In genomic region chr2:85547089-85547858, GRCh38 we compare ENCODE assay signal across 11 cellular contexts. TPM values are rescaled to one million over a fixed set of nuclear protein-coding genes. Genes with fewer than 3 reads are reported as not detected.
DNase-seq lines count a peak whose midpoint lies in the region; ATAC-seq and TF ChIP-seq lines count a peak whose summit lies in the region.
"Had no signal": no experiment of that assay in that cellular context is flagged by ENCODE, and none has a peak within 500 bp of the region (broad histone marks: within the 10 kb centered on the region; RNA-seq: fewer than 3 reads in every experiment).

No MANE protein-coding gene starts in this region.

- H2AFZ ChIP-seq in DND-41 (ENCODE audit: low read depth, low read length), result no peak overlapping the region

- H3K4me3 Mint-ChIP-seq in IgD-negative memory B cell (no peak overlapping the region), nephron (no peak overlapping the region)
- no peak overlapping the region for H3K4me3 Mint-ChIP-seq in activated naive CD8-positive, alpha-beta T cell treated with anti-CD3 and anti-CD28 coated beads for 36 hours

- peaks cover 12% of the 10 kb centered on the region for H3K79me2 ChIP-seq in DND-41 (ENCODE audit: insufficient read depth, low read length)

- H3K27ac Mint-ChIP-seq in IgD-negative memory B cell (peak overlapping the region in 2 of 3 donors; percentile 16 to 65), nephron (peak overlapping the region in 2 of 3 experiments; percentile 8 to 18)
- H3K27ac Mint-ChIP-seq in activated naive CD8-positive, alpha-beta T cell treated with anti-CD3 and anti-CD28 coated beads for 36 hours, result peak overlapping the region; percentile 25

- peaks cover 25% of the 10 kb centered on the region for H4K20me1 ChIP-seq in DND-41 (ENCODE audit: insufficient read depth, low read length)

- H3K9ac ChIP-seq in DND-41 (ENCODE audit: low read depth, low read length), result no peak overlapping the region

- H3K4me1 Mint-ChIP-seq in IgD-negative memory B cell, result peaks cover 6 to 10% (median 8%) of the 10 kb centered on the region in 3 donors
- H3K4me1 Mint-ChIP-seq in activated naive CD8-positive, alpha-beta T cell treated with anti-CD3 and anti-CD28 coated beads for 36 hours, result peaks cover 16% of the 10 kb centered on the region
- H3K4me1 Mint-ChIP-seq in nephron, result peaks cover 38% of the 10 kb centered on the region

- H3K27me3 Mint-ChIP-seq in IgD-negative memory B cell (no peaks in the 10 kb centered on the region), nephron (ENCODE audit: low read depth) (no peaks in the 10 kb centered on the region)
- H3K27me3 Mint-ChIP-seq in activated naive CD8-positive, alpha-beta T cell treated with anti-CD3 and anti-CD28 coated beads for 36 hours, result no peaks in the 10 kb centered on the region

- TF ChIP-seq CTCF in DND-41 (IDR thresholded peaks at IDR 0.05; ENCODE audit: borderline replicate concordance, extremely low read depth, low read length, poor library complexity, severe bottlenecking) (no peak), nephron (IDR thresholded peaks at IDR 0.05; ENCODE audit: unreplicated experiment in 3 of 3) (no peak)

- no peaks in the 10 kb centered on the region for H3K9me3 ChIP-seq in DND-41 (ENCODE audit: insufficient read depth, low read length, severe bottlenecking)

- H3K36me3 ChIP-seq in DND-41 (ENCODE audit: insufficient read depth, low read length), result peaks cover 69% of the 10 kb centered on the region

- peaks cover 7% of the 10 kb centered on the region for H3K4me1 ChIP-seq in DND-41 (ENCODE audit: insufficient read depth, low read length)

- ATAC-seq in DND-41 (ENCODE audit: insufficient read depth, low read depth) (peak; percentile 6; the same call in 2 of the 3 replicates), HG03280 (IDR thresholded peaks at IDR 0.05; ENCODE audit: unreplicated experiment) (no peak)

- no peak overlapping the region for H3K4me2 ChIP-seq in DND-41 (ENCODE audit: insufficient read depth, low read length)

- no peak overlapping the region for H3K27ac ChIP-seq in DND-41 (ENCODE audit: low read length)

- H3K9me3 Mint-ChIP-seq in IgD-negative memory B cell, result no peaks in the 10 kb centered on the region
- H3K9me3 Mint-ChIP-seq in activated naive CD8-positive, alpha-beta T cell treated with anti-CD3 and anti-CD28 coated beads for 36 hours, result no peaks in the 10 kb centered on the region
- H3K9me3 Mint-ChIP-seq in nephron, result no peaks in the 10 kb centered on the region

- peaks cover 3% of the 10 kb centered on the region for H3K36me3 Mint-ChIP-seq in IgD-negative memory B cell
- H3K36me3 Mint-ChIP-seq in activated naive CD8-positive, alpha-beta T cell treated with anti-CD3 and anti-CD28 coated beads for 36 hours, result peaks cover 33% of the 10 kb centered on the region
- peaks cover 82% of the 10 kb centered on the region for H3K36me3 Mint-ChIP-seq in nephron (ENCODE audit: low read depth)

- no peak overlapping the region for H3K4me3 ChIP-seq in DND-41 (ENCODE audit: low read depth in 1 of 2, low read length in 2 of 2)
- H3K4me3 ChIP-seq: skin epidermis had no signal

- DNase-seq in DND-41, result peak; percentile 28
- DNase-seq in activated naive CD8-positive, alpha-beta T cell treated with anti-CD3 and anti-CD28 coated beads for 36 hours, result no peak
- DNase-seq in NCI-H2227 treated with DMSO at 0.1 percent for 48 hours (lab: John Stamatoyannopoulos, UW), result no peak
- DNase-seq in A172 (ENCODE audit: low spot score), result no peak
- no peak for DNase-seq in DMS153 (lab: John Stamatoyannopoulos, UW)
- DNase-seq: GDM1, NCI-H1930 had no signal

- no peaks in the 10 kb centered on the region for H3K27me3 ChIP-seq in DND-41 (ENCODE audit: insufficient read depth, low read length, poor library complexity)

RNA-seq across cellular contexts. Expression of gene MAT2A, which starts 8.3 kb away (rescaled TPM):
- 72.2 TPM for polyA plus RNA-seq in IgD-negative memory B cell
- total RNA-seq in activated naive CD8-positive, alpha-beta T cell treated with anti-CD3 and anti-CD28 coated beads for 36 hours, result 100 to 1,000 TPM; 368 to 384 TPM
- total RNA-seq in A172 (2014; rRNA removed; shearing (Covaris generic)), result 94.6 and 95.2 TPM in 2 replicates

RNA-seq across cellular contexts. Expression of gene GGCX, which starts 14.0 kb away (rescaled TPM):
- 16.1 TPM for polyA plus RNA-seq in IgD-negative memory B cell
- 10 to 100 TPM; 19.6 to 19.9 TPM for total RNA-seq in activated naive CD8-positive, alpha-beta T cell treated with anti-CD3 and anti-CD28 coated beads for 36 hours
- 28.1 and 31.5 TPM in 2 replicates for total RNA-seq in A172 (2014; rRNA removed; shearing (Covaris generic))

RNA-seq across cellular contexts. Expression of gene VAMP8, which starts 30.1 kb away (rescaled TPM):
- 240 TPM for polyA plus RNA-seq in IgD-negative memory B cell
- 10 to 100 TPM; 94.3 to 98.3 TPM for total RNA-seq in activated naive CD8-positive, alpha-beta T cell treated with anti-CD3 and anti-CD28 coated beads for 36 hours
- 1.3 and 1.5 TPM in 2 replicates for total RNA-seq in A172 (2014; rRNA removed; shearing (Covaris generic))

RNA-seq across cellular contexts. Expression of gene VAMP5, which starts 37.0 kb away (rescaled TPM):
- polyA plus RNA-seq in IgD-negative memory B cell, result 43.0 TPM
- 10 to 100 TPM; 27.9 to 29.3 TPM for total RNA-seq in activated naive CD8-positive, alpha-beta T cell treated with anti-CD3 and anti-CD28 coated beads for 36 hours
- total RNA-seq in A172 (2014; rRNA removed; shearing (Covaris generic)), result 36.2 and 51.0 TPM in 2 replicates

RNA-seq across cellular contexts. Expression of gene RNF181, which starts 48.3 kb away (rescaled TPM):
- 206 TPM for polyA plus RNA-seq in IgD-negative memory B cell
- total RNA-seq in activated naive CD8-positive, alpha-beta T cell treated with anti-CD3 and anti-CD28 coated beads for 36 hours, result 100 to 1,000 TPM in 1 of 2 experiments, 10 to 100 TPM in 1; 90.9 to 104 TPM
- total RNA-seq in A172 (2014; rRNA removed; shearing (Covaris generic)), result 262 and 285 TPM in 2 replicates

Comparison
In these comparisons a context has a peak if more than half of its experiments do, and no peak if none do; other contexts are left out.
1. RNA of gene VAMP8, which starts 30.1 kb away (total RNA-seq): 94.3 to 98.3 TPM in activated naive CD8-positive, alpha-beta T cell treated with anti-CD3 and anti-CD28 coated beads for 36 hours; 1.3 to 1.5 TPM in A172; every median in the first group is over 10 times any median in the second.
2. Peak in every context shown above with its lines, with median percentiles within 50 percentile points of each other: H3K27ac Mint-ChIP-seq.